20 cellular contexts compared by ENCODE assay signal in the genomic region with DNA sequence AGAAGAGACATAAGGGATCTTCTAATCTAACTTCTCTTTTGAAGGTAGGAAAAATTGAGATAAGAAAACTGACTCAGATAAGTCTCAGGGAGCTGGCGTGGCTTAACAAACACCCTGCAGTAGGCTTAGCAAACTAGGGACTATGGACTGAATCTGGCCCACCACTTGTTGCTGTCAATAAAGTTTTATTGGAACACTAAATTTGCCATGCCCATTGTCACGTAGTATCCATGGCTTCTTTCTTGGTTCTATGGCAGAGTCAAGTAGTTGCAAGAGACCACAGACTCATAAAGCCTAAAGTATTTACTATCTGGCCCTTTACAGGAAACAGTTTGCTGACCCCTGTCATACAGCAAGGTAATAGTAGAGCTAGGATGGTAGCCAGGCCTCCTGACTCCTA. TPM values are rescaled to one million over a fixed set of nuclear protein-coding genes. Genes with fewer than 3 reads are reported as not detected.
DNase-seq lines count a peak whose midpoint lies in the region; ATAC-seq, FAIRE-seq and TF ChIP-seq lines count a peak whose summit lies in the region.
"Had no signal": no experiment of that assay in that cellular context is flagged by ENCODE, and none has a peak within 500 bp of the region (broad histone marks: within the 10 kb centered on the region; RNA-seq: fewer than 3 reads in every experiment).

No MANE protein-coding gene starts in this region.

- no peak overlapping the region for H3K4me3 Mint-ChIP-seq in T-helper 17 cell
- H3K4me3 Mint-ChIP-seq: CD4-positive, CD25-positive, alpha-beta regulatory T cell; CD8-positive, alpha-beta memory T cell had no signal

- TF ChIP-seq CTCF in HepG2 (CRISPR knock-in tag; IDR thresholded peaks at IDR 0.05), result no peak
- no peak for TF ChIP-seq CTCF in right lobe of liver (IDR thresholded peaks at IDR 0.05)
- TF ChIP-seq CTCF in WERI-Rb-1 (IDR thresholded peaks at IDR 0.05; ENCODE audit: low read depth, low read length), result no peak

- no peak for FAIRE-seq in HepG2 (lab: Jason Lieb, UNC)
- FAIRE-seq: GM12891 had no signal

- H3K9me3 ChIP-seq in HepG2 (ENCODE audit: low read length) (no peaks in the 10 kb centered on the region), right lobe of liver (no peaks in the 10 kb centered on the region), muscle layer of colon (ENCODE audit: low read length) (no peaks in the 10 kb centered on the region), WERI-Rb-1 (ENCODE audit: severe bottlenecking) (peaks cover 2% of the 10 kb centered on the region), T-helper 17 cell (ENCODE audit: control insufficient read depth, low read length, poor library complexity, severe bottlenecking) (no peaks in the 10 kb centered on the region)
- H3K9me3 ChIP-seq: BE2C, HAP-1 had no signal

- CTCF ChIA-PET in HepG2 (lab: Yijun Ruan, JAX; ENCODE audit: low intra/inter-chr PET ratio, low total read pairs), result no interaction called here

- peaks cover 0 to 68% of the 10 kb centered on the region in 2 experiments; a peak in 4 of 5 replicates for H3K27me3 ChIP-seq in HepG2 (ENCODE audit: control insufficient read depth in 1 of 2, insufficient read depth in 2 of 2, low read length in 2 of 2)
- H3K27me3 ChIP-seq in right lobe of liver, result no peaks in the 10 kb centered on the region
- H3K27me3 ChIP-seq in muscle layer of colon (ENCODE audit: control insufficient read depth in 1 of 2, insufficient read depth in 2 of 2, low read length in 2 of 2), result no peaks in the 10 kb centered on the region
- H3K27me3 ChIP-seq in WERI-Rb-1 (ENCODE audit: insufficient read depth, low read depth, severe bottlenecking), result no peaks in the 10 kb centered on the region
- H3K27me3 ChIP-seq: BE2C had no signal

- no peaks in the 10 kb centered on the region for H4K20me1 ChIP-seq in HepG2 (ENCODE audit: insufficient read depth, low read length)

- no peak for TF ChIP-seq EP300 in HepG2 (IDR thresholded peaks at IDR 0.05; ENCODE audit: low read depth in 2 of 2, low read length in 2 of 2)
- no peak for TF ChIP-seq EP300 in HepG2 (CRISPR knock-in tag; IDR thresholded peaks at IDR 0.05; ENCODE audit: borderline replicate concordance)

- H3K27ac ChIP-seq in HepG2 (ENCODE audit: extremely low read length, insufficient read depth, low read length) (no peak overlapping the region), right lobe of liver (no peak overlapping the region), muscle layer of colon (ENCODE audit: low read depth, low read length) (peak overlapping the region; percentile 27), WERI-Rb-1 (no peak overlapping the region)
- H3K27ac ChIP-seq: GM23248 had no signal

- no peak for ATAC-seq in HepG2
- no peak for ATAC-seq in right lobe of liver
- no peak for ATAC-seq in T-helper 17 cell

- no peaks in the 10 kb centered on the region for H3K36me3 Mint-ChIP-seq in T-helper 17 cell (ENCODE audit: low read depth)
- H3K36me3 Mint-ChIP-seq: CD4-positive, CD25-positive, alpha-beta regulatory T cell; CD8-positive, alpha-beta memory T cell had no signal

- DNase-seq in HepG2 (ENCODE audit: low spot score), result no peak
- no peak for DNase-seq in right lobe of liver
- peak; percentile 14 for DNase-seq in amniotic epithelial cell (ENCODE audit: low read depth)
- DNase-seq in WERI-Rb-1, result no peak
- DNase-seq in stimulated activated CD4-positive, alpha-beta T cell treated with anti-CD3 and anti-CD28 coated beads, Interleukin-12 subunit alpha, Interleukin-12 subunit beta, amount 100 ng/mL, for 4 hours, result no peak
- DNase-seq in T-helper 17 cell, result no peak
- DNase-seq: ACHN; BE2C; CD4-positive, CD25-positive, alpha-beta regulatory T cell; CD8-positive, alpha-beta memory T cell; COR-L47; DMS 273 treated with DMSO at 0.1 percent for 48 hours; DMS53; DND-41; EL; GM23248 had no signal

- TF ChIP-seq RAD21 in HepG2 (CRISPR knock-in tag; IDR thresholded peaks at IDR 0.05), result no peak

- H3K27me3 Mint-ChIP-seq in T-helper 17 cell, result peaks cover 22% of the 10 kb centered on the region

- no peak for TF ChIP-seq POLR2A in HepG2 (IDR thresholded peaks at IDR 0.05; ENCODE audit: insufficient read depth in 1 of 2, low read depth in 2 of 2, low read length in 2 of 2)
- TF ChIP-seq POLR2A in right lobe of liver (IDR thresholded peaks at IDR 0.05), result no peak

- no peaks in the 10 kb centered on the region for H3K79me2 ChIP-seq in HepG2 (ENCODE audit: insufficient read depth, low read length)

- in situ Hi-C loops in HepG2 (cut with HindIII; ENCODE audit: extremely low pct_ligation_motif_present, low pct_unique_long_range_greater_than_20kb), result no loop called here

- no peak overlapping the region for H3K27ac Mint-ChIP-seq in T-helper 17 cell
- H3K27ac Mint-ChIP-seq: CD4-positive, CD25-positive, alpha-beta regulatory T cell; CD8-positive, alpha-beta memory T cell had no signal

- H3K36me3 ChIP-seq in HepG2 (replicated peaks in 1 of 2; ENCODE audit: control insufficient read depth in 1 of 2, insufficient read depth in 2 of 2, low read length in 2 of 2) (no peaks in the 10 kb centered on the region), right lobe of liver (no peaks in the 10 kb centered on the region), muscle layer of colon (ENCODE audit: insufficient read depth, low read length) (no peaks in the 10 kb centered on the region), WERI-Rb-1 (peaks cover 9% of the 10 kb centered on the region)
- H3K36me3 ChIP-seq: BE2C, HAP-1 had no signal

- H3K4me1 ChIP-seq in HepG2 (ENCODE audit: insufficient read depth, low read length) (peaks cover 22% of the 10 kb centered on the region), right lobe of liver (peaks cover 0 to 23% (median 11%) of the 10 kb centered on the region in 4 donors), muscle layer of colon (ENCODE audit: insufficient read depth, low read length) (peaks cover 64% of the 10 kb centered on the region)
- H3K4me1 ChIP-seq: HAP-1 had no signal

- WGBS in HepG2 (ENCODE audit: low lambda C conversion rate), result 24% methylated on average over 2 of the region's 2 CpGs
- WGBS in right lobe of liver (ENCODE audit: insufficient coverage, low coverage, low lambda C conversion rate, missing lambda C conversion rate), result 85% methylated on average over 2 of the region's 2 CpGs

- no peak overlapping the region for H2AFZ ChIP-seq in HepG2 (ENCODE audit: low read length)
- H2AFZ ChIP-seq: GM23248 had no signal

- H3K4me3 ChIP-seq in HepG2 (replicated peaks in 1 of 3; ENCODE audit: insufficient read depth in 1 of 3, low read depth in 2 of 3, low read length in 3 of 3) (no peak overlapping the region), right lobe of liver (no peak overlapping the region), muscle layer of colon (ENCODE audit: low read depth in 1 of 2, low read length in 2 of 2) (no peak overlapping the region), WERI-Rb-1 (ENCODE audit: low read depth, low read length) (no peak overlapping the region)
- H3K4me3 ChIP-seq: GM23248, HAP-1 had no signal

- H3K9ac ChIP-seq in HepG2 (ENCODE audit: insufficient read depth, low read depth, low read length) (no peak overlapping the region), muscle layer of colon (ENCODE audit: low read length) (no peak overlapping the region)
- H3K9ac ChIP-seq: GM23248 had no signal

- H3K4me1 Mint-ChIP-seq in T-helper 17 cell, result peaks cover 3% of the 10 kb centered on the region
- H3K4me1 Mint-ChIP-seq: CD4-positive, CD25-positive, alpha-beta regulatory T cell; CD8-positive, alpha-beta memory T cell had no signal

- intact Hi-C loops in HepG2 (cut with micrococcal nuclease; ENCODE audit: unreplicated experiment) (no loop called here), right lobe of liver (cut with DNase I) (no loop called here)

- no peak overlapping the region for H3K4me2 ChIP-seq in HepG2 (ENCODE audit: low read depth, low read length)

- POLR2A ChIA-PET in HepG2 (lab: Yijun Ruan, JAX), result no interaction called here

- no TSS peak for BruUV-seq in HepG2 (replicated peaks; lab: Mats Ljungman, UMichigan)

RNA-seq across cellular contexts. Expression of a gene that starts 24.2 kb away (rescaled TPM):
- total RNA-seq in HepG2 (2016; rRNA removed; fragmentation: Illumina TruSeq; extraction: Trizol), result not detected in 2 replicates
- not detected in 2 replicates for total RNA-seq in HepG2 (2016; cell fraction: cytosol; rRNA removed; fragmentation: Illumina TruSeq; extraction: Trizol; ENCODE audit: low read depth)
- not detected in 2 replicates for total RNA-seq in HepG2 (2016; cell fraction: insoluble cytoplasmic fraction; rRNA removed; fragmentation: Illumina TruSeq; extraction: Trizol)
- total RNA-seq in HepG2 (2016; cell fraction: membrane; rRNA removed; fragmentation: Illumina TruSeq; extraction: Trizol), result not detected in 2 replicates
- total RNA-seq in HepG2 (2016; cell fraction: nucleus; rRNA removed; fragmentation: Illumina TruSeq; extraction: Trizol), result not detected in 2 replicates
- 0.03 TPM in 1 of 2 replicates, not detected in the other for polyA plus RNA-seq in HepG2 (2011; rRNA removed)
- polyA plus RNA-seq in HepG2 (2011; cell fraction: cytosol; rRNA removed), result not detected in 2 replicates
- polyA plus RNA-seq in HepG2 (2011; cell fraction: nucleus; rRNA removed), result not detected in 2 replicates
- polyA plus RNA-seq in HepG2 (2012), result not detected in 2 replicates
- polyA plus RNA-seq in HepG2 (2016; cell fraction: cytosol; fragmentation: Illumina TruSeq; extraction: Trizol; ENCODE audit: low read depth), result not detected in 2 replicates
- polyA plus RNA-seq in HepG2 (2016; cell fraction: insoluble cytoplasmic fraction; fragmentation: Illumina TruSeq; extraction: Trizol; ENCODE audit: low read depth), result not detected in 2 replicates
- polyA plus RNA-seq in HepG2 (2016; cell fraction: membrane; fragmentation: Illumina TruSeq; extraction: Trizol; ENCODE audit: low read depth), result not detected in 2 replicates
- polyA plus RNA-seq in HepG2 (2016; cell fraction: nucleus; fragmentation: Illumina TruSeq; extraction: Trizol; ENCODE audit: insufficient read depth, low read depth), result not detected in 2 replicates
- 3.7 TPM in 1 of 2 replicates, not detected in the other for polyA minus RNA-seq in HepG2 (2011; rRNA and poly(A)+ RNA removed; ENCODE audit: low replicate concordance)
- polyA minus RNA-seq in HepG2 (2011; cell fraction: cytosol; rRNA and poly(A)+ RNA removed), result not detected in 2 replicates
- polyA minus RNA-seq in HepG2 (2011; cell fraction: nucleus; rRNA and poly(A)+ RNA removed), result not detected in 2 replicates
- under 1 TPM; 0.18 to 0.43 (median 0.33) TPM for total RNA-seq in right lobe of liver
- not detected for total RNA-seq in T-helper 17 cell
- total RNA-seq: CD4-positive, CD25-positive, alpha-beta regulatory T cell; CD8-positive, alpha-beta memory T cell; G401; GM23248 had no signal
- polyA plus RNA-seq: CD4-positive, CD25-positive, alpha-beta regulatory T cell; CD8-positive, alpha-beta memory T cell; GM23248 had no signal

RNA-seq across cellular contexts. Expression of a gene that starts 47.3 kb away (rescaled TPM):
- total RNA-seq in HepG2 (2016; rRNA removed; fragmentation: Illumina TruSeq; extraction: Trizol), result 11.8 and 21.2 TPM in 2 replicates
- 3.5 and 3.7 TPM in 2 replicates for total RNA-seq in HepG2 (2016; cell fraction: cytosol; rRNA removed; fragmentation: Illumina TruSeq; extraction: Trizol; ENCODE audit: low read depth)
- 9.9 and 20.3 TPM in 2 replicates for total RNA-seq in HepG2 (2016; cell fraction: insoluble cytoplasmic fraction; rRNA removed; fragmentation: Illumina TruSeq; extraction: Trizol)
- total RNA-seq in HepG2 (2016; cell fraction: membrane; rRNA removed; fragmentation: Illumina TruSeq; extraction: Trizol), result 14.2 and 15.5 TPM in 2 replicates
- total RNA-seq in HepG2 (2016; cell fraction: nucleus; rRNA removed; fragmentation: Illumina TruSeq; extraction: Trizol), result 19.3 and 24.0 TPM in 2 replicates
- polyA plus RNA-seq in HepG2 (2011; rRNA removed), result 15.2 and 19.2 TPM in 2 replicates
- 16.7 and 16.8 TPM in 2 replicates for polyA plus RNA-seq in HepG2 (2011; cell fraction: cytosol; rRNA removed)
- 12.0 and 12.7 TPM in 2 replicates for polyA plus RNA-seq in HepG2 (2011; cell fraction: nucleus; rRNA removed)
- 7.1 and 9.5 TPM in 2 replicates for polyA plus RNA-seq in HepG2 (2012)
- 2.7 and 3.6 TPM in 2 replicates for polyA plus RNA-seq in HepG2 (2016; cell fraction: cytosol; fragmentation: Illumina TruSeq; extraction: Trizol; ENCODE audit: low read depth)
- polyA plus RNA-seq in HepG2 (2016; cell fraction: insoluble cytoplasmic fraction; fragmentation: Illumina TruSeq; extraction: Trizol; ENCODE audit: low read depth), result 7.6 and 11.6 TPM in 2 replicates
- polyA plus RNA-seq in HepG2 (2016; cell fraction: membrane; fragmentation: Illumina TruSeq; extraction: Trizol; ENCODE audit: low read depth), result 8.6 and 8.7 TPM in 2 replicates
- polyA plus RNA-seq in HepG2 (2016; cell fraction: nucleus; fragmentation: Illumina TruSeq; extraction: Trizol; ENCODE audit: insufficient read depth, low read depth), result 26.2 and 26.3 TPM in 2 replicates
- 75.6 and 115 TPM in 2 replicates for polyA minus RNA-seq in HepG2 (2011; rRNA and poly(A)+ RNA removed; ENCODE audit: low replicate concordance)
- 19.2 and 22.7 TPM in 2 replicates for polyA minus RNA-seq in HepG2 (2011; cell fraction: cytosol; rRNA and poly(A)+ RNA removed)
- 13.9 and 16.2 TPM in 2 replicates for polyA minus RNA-seq in HepG2 (2011; cell fraction: nucleus; rRNA and poly(A)+ RNA removed)
- 10 to 100 TPM; 14.2 to 73.9 (median 27.2) TPM for total RNA-seq in right lobe of liver
- 10 to 100 TPM; 14.9 to 16.0 TPM for total RNA-seq in T-helper 17 cell
